In genomic region chr3:28950614-28951013, GRCh38 we compare ENCODE assay signal across 8 cellular contexts.
"Had no signal": no experiment of that assay in that cellular context is flagged by ENCODE, and none has a peak within 500 bp of the region (broad histone marks: within the 10 kb centered on the region; RNA-seq: fewer than 3 reads in every experiment).

No MANE protein-coding gene starts in this region.

- H3K27ac Mint-ChIP-seq: IgD-negative memory B cell had no signal

- H3K9ac ChIP-seq: KMS-11 had no signal

- H3K4me3 Mint-ChIP-seq: IgD-negative memory B cell had no signal

- H3K27ac ChIP-seq: HL-60, KMS-11 had no signal

- ATAC-seq: HepG2 had no signal

- H3K4me2 ChIP-seq: KMS-11 had no signal

- H3K4me1 Mint-ChIP-seq: IgD-negative memory B cell had no signal

- H3K27me3 Mint-ChIP-seq: IgD-negative memory B cell had no signal

- DNase-seq: IMR-90, KBM-7, KG1 had no signal

- FAIRE-seq: HepG2, HTR-8/SVneo had no signal

- H3K36me3 Mint-ChIP-seq: IgD-negative memory B cell had no signal
